Comparison of ENCODE assay signal across 1 cellular context in the genomic region with DNA sequence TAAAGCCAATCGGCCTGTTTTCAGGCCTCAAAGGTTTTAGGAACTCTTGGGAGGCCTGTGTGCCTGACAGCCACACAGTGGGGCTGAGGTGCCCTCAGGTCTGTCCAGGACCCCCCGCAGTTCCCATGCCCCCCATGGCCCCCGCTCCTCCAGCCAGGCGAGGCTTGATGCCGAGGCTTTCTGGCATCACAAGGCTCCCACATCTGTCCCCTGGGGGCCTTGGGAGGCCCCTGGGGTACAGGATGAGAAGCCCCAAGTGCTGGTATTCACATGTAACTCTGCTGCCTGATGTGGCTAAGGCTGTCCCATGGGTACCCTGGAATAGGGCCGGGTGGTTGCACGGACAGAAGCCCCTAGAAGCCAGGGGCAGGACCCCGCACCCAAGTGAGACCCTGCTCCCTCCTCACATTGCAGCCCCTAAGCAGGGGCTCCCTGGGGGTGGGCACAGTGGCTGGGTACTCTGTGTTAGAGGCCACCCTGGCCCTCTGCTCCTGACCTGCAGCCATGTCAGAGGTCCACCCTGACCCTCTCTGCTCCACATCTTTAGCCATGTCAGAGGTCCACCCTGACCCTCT.
TF ChIP-seq lines count a peak whose summit lies in the region.

No MANE protein-coding gene starts in this region.

TF ChIP-seq in WTC11, 78 proteins besides CTCF, POLR2A, EP300 and RAD21:
- no peak for TF ChIP-seq FOXK1 (CRISPR knock-in tag; IDR thresholded peaks at IDR 0.05)
